11 cellular contexts compared by ENCODE assay signal in the genomic region with DNA sequence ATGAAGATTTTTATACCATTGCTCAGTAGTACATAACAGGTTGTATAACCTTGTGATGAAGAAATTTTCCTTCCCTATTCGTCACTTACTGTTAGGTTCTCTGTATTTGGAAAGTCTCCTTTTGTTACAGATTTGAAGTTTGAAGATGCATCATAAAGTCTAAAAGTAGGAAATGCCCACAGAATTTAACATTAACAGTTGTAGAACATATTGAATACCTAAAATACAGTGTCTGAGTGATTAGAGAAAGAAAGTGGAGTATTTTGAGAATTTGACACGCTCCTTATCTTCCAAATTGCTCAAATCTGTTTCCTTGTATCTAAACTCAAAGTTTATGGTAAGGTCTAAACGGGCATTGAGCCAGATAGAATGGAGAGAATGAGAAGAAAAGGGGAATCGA.
DNase-seq lines count a peak whose midpoint lies in the region; ATAC-seq and TF ChIP-seq lines count a peak whose summit lies in the region.
"Had no signal": no experiment of that assay in that cellular context is flagged by ENCODE, and none has a peak within 500 bp of the region (broad histone marks: within the 10 kb centered on the region; RNA-seq: fewer than 3 reads in every experiment).

No MANE protein-coding gene starts in this region.

- H3K4me3 Mint-ChIP-seq in activated CD8-positive, alpha-beta memory T cell treated with anti-CD3 and anti-CD28 coated beads, Interleukin-2, amount 10 ng/mL, durations not matched to agents 7 days and 5 days = no peak overlapping the region
- no peak overlapping the region for H3K4me3 Mint-ChIP-seq in activated B cell treated with CpG ODN at 0.5 μM for 24 hours

- H3K4me1 Mint-ChIP-seq in activated CD8-positive, alpha-beta memory T cell treated with anti-CD3 and anti-CD28 coated beads, Interleukin-2, amount 10 ng/mL, durations not matched to agents 7 days and 5 days = peaks cover 55% of the 10 kb centered on the region
- H3K4me1 Mint-ChIP-seq in activated B cell treated with CpG ODN at 0.5 μM for 24 hours = peaks cover 84% of the 10 kb centered on the region

- TF ChIP-seq CTCF in activated B cell treated with CpG ODN at 0.5 μM for 24 hours (IDR thresholded peaks at IDR 0.05) = no peak

- no peak for DNase-seq in activated CD8-positive, alpha-beta memory T cell treated with anti-CD3 and anti-CD28 coated beads, Interleukin-2, amount 10 ng/mL, durations not matched to agents 7 days and 5 days
- DNase-seq in activated CD8-positive, alpha-beta memory T cell treated with anti-CD3 and anti-CD28 coated beads for 24 hours = no peak
- no peak for DNase-seq in activated B cell treated with CpG ODN at 0.5 μM for 24 hours
- peak; percentile 63 for DNase-seq in inferior parietal cortex (ENCODE audit: extremely low spot score)
- DNase-seq in islet precursor cell = no peak
- DNase-seq: NCI-H748 treated with DMSO at 0.1 percent for 48 hours, small intestine had no signal

- no peaks in the 10 kb centered on the region for H3K9me3 ChIP-seq in subcutaneous abdominal adipose tissue (ENCODE audit: control insufficient read depth in 5 of 5, low read length in 5 of 5)

- no peak for ATAC-seq in activated CD8-positive, alpha-beta memory T cell treated with anti-CD3 and anti-CD28 coated beads, Interleukin-2, amount 10 ng/mL, durations not matched to agents 7 days and 5 days
- no peak for ATAC-seq in activated B cell treated with CpG ODN at 0.5 μM for 24 hours (ENCODE audit: low read depth)
- no peak for ATAC-seq in HG02642 (IDR thresholded peaks at IDR 0.05; ENCODE audit: poor library complexity, unreplicated experiment)
- ATAC-seq in GM21367 (IDR thresholded peaks at IDR 0.05; ENCODE audit: unreplicated experiment) = no peak

- H3K9me3 Mint-ChIP-seq in activated CD8-positive, alpha-beta memory T cell treated with anti-CD3 and anti-CD28 coated beads, Interleukin-2, amount 10 ng/mL, durations not matched to agents 7 days and 5 days (ENCODE audit: low read depth) = no peaks in the 10 kb centered on the region
- no peaks in the 10 kb centered on the region for H3K9me3 Mint-ChIP-seq in activated B cell treated with CpG ODN at 0.5 μM for 24 hours

- H3K9ac ChIP-seq in subcutaneous abdominal adipose tissue (ENCODE audit: low read length in 5 of 5) = no peak overlapping the region
- H3K9ac ChIP-seq: GM23248 had no signal

- H3K36me3 ChIP-seq in subcutaneous abdominal adipose tissue (ENCODE audit: control insufficient read depth in 5 of 5, insufficient read depth in 5 of 5, low read length in 5 of 5) = peaks cover 0 to 10% (median 0%) of the 10 kb centered on the region in 5 donors

- no peaks in the 10 kb centered on the region for H3K27me3 Mint-ChIP-seq in activated CD8-positive, alpha-beta memory T cell treated with anti-CD3 and anti-CD28 coated beads, Interleukin-2, amount 10 ng/mL, durations not matched to agents 7 days and 5 days
- no peaks in the 10 kb centered on the region for H3K27me3 Mint-ChIP-seq in activated B cell treated with CpG ODN at 0.5 μM for 24 hours

- peak overlapping the region; percentile 42 for H3K27ac Mint-ChIP-seq in activated CD8-positive, alpha-beta memory T cell treated with anti-CD3 and anti-CD28 coated beads, Interleukin-2, amount 10 ng/mL, durations not matched to agents 7 days and 5 days
- peak overlapping the region; percentile 70 for H3K27ac Mint-ChIP-seq in activated B cell treated with CpG ODN at 0.5 μM for 24 hours

- H3K36me3 Mint-ChIP-seq in activated CD8-positive, alpha-beta memory T cell treated with anti-CD3 and anti-CD28 coated beads, Interleukin-2, amount 10 ng/mL, durations not matched to agents 7 days and 5 days = peaks cover 35% of the 10 kb centered on the region
- peaks cover 35% of the 10 kb centered on the region for H3K36me3 Mint-ChIP-seq in activated B cell treated with CpG ODN at 0.5 μM for 24 hours (ENCODE audit: low read depth)

- H3K27me3 ChIP-seq in subcutaneous abdominal adipose tissue (ENCODE audit: control insufficient read depth in 5 of 5, insufficient read depth in 4 of 5, low read length in 5 of 5) = no peaks in the 10 kb centered on the region

- peak overlapping the region; percentile 28 for H3K27ac ChIP-seq in subcutaneous abdominal adipose tissue (ENCODE audit: low read depth, low read length)
- H3K27ac ChIP-seq: GM23248 had no signal

- peaks cover 0 to 44% (median 31%) of the 10 kb centered on the region in 5 donors for H3K4me1 ChIP-seq in subcutaneous abdominal adipose tissue (ENCODE audit: control insufficient read depth in 5 of 5, insufficient read depth in 5 of 5, low read length in 5 of 5)

- intact Hi-C loops in activated B cell treated with CpG ODN at 0.5 μM for 24 hours (cut with micrococcal nuclease) = loop anchor here (1.0 kb wide), 1 partner anchor 8 kb away; no protein-coding TSS in a partner anchor

- POLR2A ChIA-PET in activated B cell treated with CpG ODN at 0.5 μM for 24 hours (lab: Charles Lee) = no interaction called here

- no peak overlapping the region for H3K4me3 ChIP-seq in subcutaneous abdominal adipose tissue (ENCODE audit: low read depth in 1 of 5, low read length in 5 of 5)
- H3K4me3 ChIP-seq: GM23248 had no signal

- CTCF ChIA-PET in activated CD8-positive, alpha-beta memory T cell treated with anti-CD3 and anti-CD28 coated beads, Interleukin-2, amount 10 ng/mL, durations not matched to agents 7 days and 5 days (lab: Charles Lee) = no interaction called here
- CTCF ChIA-PET in activated B cell treated with CpG ODN at 0.5 μM for 24 hours (lab: Charles Lee) = no interaction called here
